Comparison of ENCODE assay signal across 32 cellular contexts in genomic region chr18:75363446-75364225, GRCh38.
"Had no signal": no experiment of that assay in that cellular context is flagged by ENCODE, and none has a peak within 500 bp of the region (broad histone marks: within the 10 kb centered on the region; RNA-seq: fewer than 3 reads in every experiment).

No MANE protein-coding gene starts in this region.

- H3K4me3 ChIP-seq: esophagus squamous epithelium, left ventricle myocardium inferior, lung, neural progenitor cell, right lobe of liver, thoracic aorta, vagina had no signal

- H3K4me1 Mint-ChIP-seq: activated CD4-positive, alpha-beta T cell treated with anti-CD3 and anti-CD28 coated beads, Interleukin-2, amount 10 ng/mL, durations not matched to agents 24 days and 14 days; natural killer cell had no signal

- H3K4me1 ChIP-seq: esophagus squamous epithelium, left ventricle myocardium inferior, right lobe of liver, vagina had no signal

- H3K27me3 Mint-ChIP-seq: activated naive CD8-positive, alpha-beta T cell treated with anti-CD3 and anti-CD28 coated beads for 36 hours had no signal

- H3K36me3 Mint-ChIP-seq: activated CD4-positive, alpha-beta memory T cell treated with anti-CD3 and anti-CD28 coated beads for 36 hours; activated naive CD8-positive, alpha-beta T cell treated with anti-CD3 and anti-CD28 coated beads for 36 hours; natural killer cell; neural progenitor cell; stimulated activated effector memory CD8-positive, alpha-beta T cell treated with anti-CD3 and anti-CD28 coated beads, Interleukin-12 subunit alpha, Interleukin-12 subunit beta, amount 100 ng/mL, for 72 hours had no signal

- H3K27me3 ChIP-seq: esophagus squamous epithelium, neural progenitor cell, right lobe of liver, vagina had no signal

- H3K9ac ChIP-seq: neural progenitor cell had no signal

- H3K4me2 ChIP-seq: neural progenitor cell had no signal

- H3K27ac ChIP-seq: epithelial cell of prostate, esophagus squamous epithelium, left ventricle myocardium inferior, neural progenitor cell, right lobe of liver, thoracic aorta, vagina had no signal

- H3K36me3 ChIP-seq: esophagus squamous epithelium, left ventricle myocardium inferior, neural progenitor cell, right lobe of liver, thoracic aorta, vagina had no signal

- H3K27ac Mint-ChIP-seq: activated CD4-positive, alpha-beta memory T cell treated with anti-CD3 and anti-CD28 coated beads for 36 hours; activated CD4-positive, alpha-beta T cell treated with anti-CD3 and anti-CD28 coated beads, Interleukin-2, amount 10 ng/mL, durations not matched to agents 24 days and 14 days; activated naive CD8-positive, alpha-beta T cell treated with anti-CD3 and anti-CD28 coated beads for 36 hours; activated T-helper 17 cell treated with anti-CD3 and anti-CD28 coated beads, Interleukin-2, amount 50 U/mL, for 72 hours; natural killer cell; neural progenitor cell; stimulated activated naive CD8-positive, alpha-beta T cell treated with anti-CD3 and anti-CD28 coated beads, Interleukin-15, Interleukin-2, amounts not matched to agents 100 ng/mL and 50 ng/mL, for 24 hours; T-helper 1 cell treated with Interleukin-12 subunit alpha and Interleukin-12 subunit beta and Interleukin-4 antibody, amounts not matched to agents 30 μg/mL and 1 μg/mL, for 36 hours; type B pancreatic cell had no signal

- H3K9me3 Mint-ChIP-seq: activated CD4-positive, alpha-beta memory T cell treated with anti-CD3 and anti-CD28 coated beads for 36 hours; activated CD4-positive, alpha-beta T cell treated with anti-CD3 and anti-CD28 coated beads, Interleukin-2, amount 10 ng/mL, durations not matched to agents 24 days and 14 days; activated naive CD8-positive, alpha-beta T cell treated with anti-CD3 and anti-CD28 coated beads for 36 hours; activated T-helper 17 cell treated with anti-CD3 and anti-CD28 coated beads, Interleukin-2, amount 50 U/mL, for 72 hours; natural killer cell; neural progenitor cell; stimulated activated effector memory CD8-positive, alpha-beta T cell treated with anti-CD3 and anti-CD28 coated beads, Interleukin-12 subunit alpha, Interleukin-12 subunit beta, amount 100 ng/mL, for 72 hours; stimulated activated naive CD8-positive, alpha-beta T cell treated with anti-CD3 and anti-CD28 coated beads, Interleukin-15, Interleukin-2, amounts not matched to agents 100 ng/mL and 50 ng/mL, for 24 hours; T-helper 1 cell treated with Interleukin-12 subunit alpha and Interleukin-12 subunit beta and Interleukin-4 antibody, amounts not matched to agents 30 μg/mL and 1 μg/mL, for 36 hours had no signal

- DNase-seq: activated CD4-positive, alpha-beta T cell treated with anti-CD3 and anti-CD28 coated beads, Interleukin-2, amount 10 ng/mL, durations not matched to agents 24 days and 14 days; activated CD4-positive, CD25-positive, alpha-beta regulatory T cell treated with anti-CD3 and anti-CD28 coated beads, Interleukin-2, amount 50 U/mL, for 72 hours; activated CD8-positive, alpha-beta memory T cell treated with anti-CD3 and anti-CD28 coated beads, Interleukin-2, amount 50 U/mL, for 4 hours; activated naive CD4-positive, alpha-beta T cell treated with Interleukin-2 at 50 U/mL for 16 hours; activated naive CD8-positive, alpha-beta T cell treated with anti-CD3 and anti-CD28 coated beads for 36 hours; activated T-cell treated with anti-CD3 and anti-CD28 coated beads, Interleukin-2, amount 50 U/mL, for 1 hour; amniotic stem cell; caudate nucleus; cortex of kidney; esophagus squamous epithelium; glutamatergic neuron; islet precursor cell; left ventricle myocardium inferior; mesendoderm; natural killer cell; occipital lobe; right lobe of liver; stimulated activated CD4-positive, alpha-beta T cell treated with anti-CD3 and anti-CD28 coated beads, Interleukin-12 subunit alpha, Interleukin-12 subunit beta, amount 100 ng/mL, for 4 hours; stimulated activated CD4-positive, alpha-beta T cell treated with anti-CD3 and anti-CD28 coated beads, Interleukin-4, amount 100 ng/mL, for 1 hour; SW 1271; T1000 had no signal

- H2AFZ ChIP-seq: neural progenitor cell had no signal

- H3K4me3 Mint-ChIP-seq: activated CD4-positive, alpha-beta memory T cell treated with anti-CD3 and anti-CD28 coated beads for 36 hours; activated CD4-positive, alpha-beta T cell treated with anti-CD3 and anti-CD28 coated beads, Interleukin-2, amount 10 ng/mL, durations not matched to agents 24 days and 14 days; activated naive CD8-positive, alpha-beta T cell treated with anti-CD3 and anti-CD28 coated beads for 36 hours; activated T-helper 17 cell treated with anti-CD3 and anti-CD28 coated beads, Interleukin-2, amount 50 U/mL, for 72 hours; natural killer cell; neural progenitor cell; stimulated activated effector memory CD8-positive, alpha-beta T cell treated with anti-CD3 and anti-CD28 coated beads, Interleukin-12 subunit alpha, Interleukin-12 subunit beta, amount 100 ng/mL, for 72 hours; stimulated activated naive CD8-positive, alpha-beta T cell treated with anti-CD3 and anti-CD28 coated beads, Interleukin-15, Interleukin-2, amounts not matched to agents 100 ng/mL and 50 ng/mL, for 24 hours; T-helper 1 cell treated with Interleukin-12 subunit alpha and Interleukin-12 subunit beta and Interleukin-4 antibody, amounts not matched to agents 30 μg/mL and 1 μg/mL, for 36 hours; type B pancreatic cell had no signal

- H3K9me3 ChIP-seq: esophagus squamous epithelium, left ventricle myocardium inferior, right lobe of liver, thoracic aorta, vagina had no signal
